ENCODE assay signal across 8 cellular contexts in the genomic region with DNA sequence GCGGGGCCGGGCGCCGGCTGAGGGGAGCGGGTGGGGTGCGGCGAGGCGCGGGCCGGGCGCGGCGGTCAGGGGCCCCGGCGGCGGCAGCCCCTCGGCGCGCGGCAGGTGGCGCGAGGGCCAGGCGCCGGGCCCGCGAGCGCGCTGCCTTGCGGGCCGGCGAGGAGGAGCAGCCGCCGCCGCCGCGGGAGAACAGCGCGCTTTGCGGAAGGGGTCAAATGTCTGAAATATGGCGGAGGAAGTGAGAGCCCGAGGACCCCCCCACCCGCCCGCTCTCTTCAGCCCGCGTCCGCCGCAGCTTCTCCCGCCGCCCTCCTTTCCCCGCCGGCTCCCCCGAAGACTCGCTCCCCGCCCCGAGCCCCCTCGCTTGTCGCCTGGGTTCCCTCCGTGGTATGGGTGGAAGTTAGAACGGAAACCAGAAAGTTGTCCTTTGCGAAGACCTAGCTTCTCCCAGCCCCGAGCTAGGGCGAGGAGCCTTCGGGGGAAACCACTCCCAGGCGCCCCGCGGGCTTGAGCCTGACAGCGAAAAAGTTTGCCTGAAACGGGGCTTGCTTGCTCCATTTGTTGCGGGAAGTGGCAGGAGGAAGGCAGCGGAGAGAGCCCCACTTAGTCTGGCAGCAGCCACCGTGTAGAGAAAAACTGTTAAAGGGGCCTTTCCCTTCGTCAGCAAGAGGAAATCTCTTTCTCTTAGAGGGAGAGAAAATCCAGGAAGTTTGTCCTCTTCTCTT. TPM values are rescaled to one million over a fixed set of nuclear protein-coding genes. Genes with fewer than 3 reads are reported as not detected.
DNase-seq lines count a peak whose midpoint lies in the region; ATAC-seq and TF ChIP-seq lines count a peak whose summit lies in the region.

No MANE protein-coding gene starts in this region.

- intact Hi-C loops in upper lobe of right lung (cut with DNase I): no loop called here

- H3K4me1 ChIP-seq in RWPE2 (ENCODE audit: insufficient read depth, poor library complexity, severe bottlenecking): peaks cover 26% of the 10 kb centered on the region
- peaks cover 6 to 51% (median 24%) of the 10 kb centered on the region in 3 donors for H3K4me1 ChIP-seq in gastroesophageal sphincter
- H3K4me1 ChIP-seq in neural progenitor cell: peaks cover 42% of the 10 kb centered on the region
- peaks cover 44% of the 10 kb centered on the region for H3K4me1 ChIP-seq in upper lobe of right lung

- peak; percentile 22 for ATAC-seq in GM19328 (IDR thresholded peaks at IDR 0.05; ENCODE audit: unreplicated experiment)
- peak; percentile 25 for ATAC-seq in HG03442 (IDR thresholded peaks at IDR 0.05; ENCODE audit: unreplicated experiment)
- ATAC-seq in RWPE2 (ENCODE audit: low read depth): peak; percentile 20
- ATAC-seq in gastroesophageal sphincter: peak; percentile 49
- ATAC-seq in upper lobe of right lung: peak; percentile 47

- H3K4me3 ChIP-seq in RWPE2 (ENCODE audit: severe bottlenecking) (peak overlapping the region; percentile 94), gastroesophageal sphincter (peak overlapping the region; percentile 62 to 78), neural progenitor cell (peak overlapping the region; percentile 94), upper lobe of right lung (peak overlapping the region; percentile 87)

- peak overlapping the region; percentile 7 for H3K27ac Mint-ChIP-seq in neural progenitor cell

- H3K79me2 ChIP-seq in neural progenitor cell (ENCODE audit: low read depth): peaks cover 51% of the 10 kb centered on the region

- H3K36me3 ChIP-seq in RWPE2 (ENCODE audit: low read depth) (peaks cover 21% of the 10 kb centered on the region), gastroesophageal sphincter (no peaks in the 10 kb centered on the region), neural progenitor cell (peaks cover 6% of the 10 kb centered on the region), upper lobe of right lung (no peaks in the 10 kb centered on the region)

- H3K9me3 ChIP-seq in RWPE2 (ENCODE audit: severe bottlenecking): no peaks in the 10 kb centered on the region
- H3K9me3 ChIP-seq in gastroesophageal sphincter: no peaks in the 10 kb centered on the region
- no peaks in the 10 kb centered on the region for H3K9me3 ChIP-seq in neural progenitor cell (ENCODE audit: low read depth)
- H3K9me3 ChIP-seq in upper lobe of right lung: no peaks in the 10 kb centered on the region

- H3F3A ChIP-seq in neural progenitor cell (ENCODE audit: low read depth): peaks cover 36% of the 10 kb centered on the region

- H3K9ac ChIP-seq in neural progenitor cell: peak overlapping the region; percentile 85

- H3K27me3 ChIP-seq in RWPE2 (ENCODE audit: insufficient read depth, poor library complexity, severe bottlenecking): no peaks in the 10 kb centered on the region
- H3K27me3 ChIP-seq in gastroesophageal sphincter: no peaks in the 10 kb centered on the region
- H3K27me3 ChIP-seq in neural progenitor cell: no peaks in the 10 kb centered on the region
- no peaks in the 10 kb centered on the region for H3K27me3 ChIP-seq in upper lobe of right lung

- DNase-seq in RWPE2 (ENCODE audit: low spot score) (no peak), neural progenitor cell (ENCODE audit: low spot score) (peak; percentile 84), upper lobe of right lung (peak; percentile 81)
- peak; percentile 41 for DNase-seq in activated naive CD4-positive, alpha-beta T cell treated with anti-CD3 and anti-CD28 coated beads, Interleukin-2, amount 50 U/mL, for 16 hours

- peak overlapping the region; percentile 64 for H3K27ac ChIP-seq in C4-2B
- H3K27ac ChIP-seq in RWPE2 (ENCODE audit: poor library complexity, severe bottlenecking): peak overlapping the region; percentile 75
- peak overlapping the region; percentile 96 to 99 (median 98) for H3K27ac ChIP-seq in gastroesophageal sphincter
- peak overlapping the region; percentile 87 for H3K27ac ChIP-seq in neural progenitor cell
- H3K27ac ChIP-seq in upper lobe of right lung: peak overlapping the region; percentile 96

- TF ChIP-seq CTCF in C4-2B (conservative IDR thresholded peaks at IDR 0.05) (no peak), RWPE2 (IDR thresholded peaks at IDR 0.05; ENCODE audit: poor library complexity, severe bottlenecking) (no peak), gastroesophageal sphincter (IDR thresholded peaks at IDR 0.05) (no peak), neural progenitor cell (IDR thresholded peaks at IDR 0.05) (no peak), upper lobe of right lung (IDR thresholded peaks at IDR 0.05) (no peak)

- peaks cover 16% of the 10 kb centered on the region for H3K36me3 Mint-ChIP-seq in neural progenitor cell

- H3K27me3 Mint-ChIP-seq in neural progenitor cell (ENCODE audit: insufficient read depth, low read depth): peaks cover 4% of the 10 kb centered on the region

- H3K9me3 Mint-ChIP-seq in neural progenitor cell: no peaks in the 10 kb centered on the region

- peaks cover 43% of the 10 kb centered on the region for H3K4me1 Mint-ChIP-seq in neural progenitor cell

- H4K20me1 ChIP-seq in neural progenitor cell (ENCODE audit: low read depth): peaks cover 38% of the 10 kb centered on the region

- TF ChIP-seq POLR2A in gastroesophageal sphincter (IDR thresholded peaks at IDR 0.05): no peak

- H2AFZ ChIP-seq in neural progenitor cell (replicated peaks): no peak overlapping the region

- WGBS in gastroesophageal sphincter (ENCODE audit: low coverage in 1 of 2), 2 donors: 1% methylated on average over 10 of the region's 72 CpGs; no CpG with 5 or more reads in 1 of the 2 donors

- TF ChIP-seq EP300 in gastroesophageal sphincter (IDR thresholded peaks at IDR 0.05): no peak

- H3K4me2 ChIP-seq in neural progenitor cell: peak overlapping the region; percentile 99

- H3K4me3 Mint-ChIP-seq in neural progenitor cell: peak overlapping the region; percentile 95

RNA-seq across cellular contexts. Expression of a gene that starts 0.6 kb away (rescaled TPM):
- total RNA-seq in gastroesophageal sphincter: 100 to 1,000 TPM; 131 to 218 (median 205) TPM
- 134 and 252 TPM in 2 replicates for total RNA-seq in neural progenitor cell (ENCODE audit: low replicate concordance)
- 158 TPM for total RNA-seq in upper lobe of right lung
